Comparison of ENCODE assay signal across 1 cellular context in genomic region chr14:81509838-81510452, GRCh38.
TF ChIP-seq lines count a peak whose summit lies in the region.

No MANE protein-coding gene starts in this region.

TF ChIP-seq in HepG2, 621 proteins besides CTCF, POLR2A, EP300 and RAD21 (continued from another document):
- no peak for TF ChIP-seq ZHX2 (IDR thresholded peaks at IDR 0.05; ENCODE audit: low read depth)
- no peak for TF ChIP-seq ZHX2 (CRISPR knock-in tag; IDR thresholded peaks at IDR 0.05; ENCODE audit: borderline replicate concordance)
- no peak for TF ChIP-seq E2F1 (CRISPR knock-in tag; IDR thresholded peaks at IDR 0.05)
